In genomic region chr12:38139456-38139855, GRCh38 we compare ENCODE assay signal across 15 cellular contexts.
"Had no signal": no experiment of that assay in that cellular context is flagged by ENCODE, and none has a peak within 500 bp of the region (broad histone marks: within the 10 kb centered on the region; RNA-seq: fewer than 3 reads in every experiment).

No MANE protein-coding gene starts in this region.

- H3K27me3 ChIP-seq: ascending aorta had no signal

- ATAC-seq: activated T-helper 17 cell treated with anti-CD3 and anti-CD28 coated beads, Interleukin-2, amount 50 U/mL, for 72 hours had no signal

- H3K27ac ChIP-seq: ascending aorta, PC-9, WERI-Rb-1 had no signal

- H3K27ac Mint-ChIP-seq: activated CD8-positive, alpha-beta T cell treated with anti-CD3 and anti-CD28 coated beads for 36 hours; activated naive CD4-positive, alpha-beta T cell treated with anti-CD3 and anti-CD28 coated beads, Interleukin-2, amount 50 U/mL, for 24 hours; activated naive CD8-positive, alpha-beta T cell treated with anti-CD3 and anti-CD28 coated beads, Interleukin-2, amount 10 ng/mL, durations not matched to agents 7 days and 5 days had no signal

- H3K36me3 Mint-ChIP-seq: activated naive CD4-positive, alpha-beta T cell treated with anti-CD3 and anti-CD28 coated beads, Interleukin-2, amount 50 U/mL, for 24 hours; activated naive CD8-positive, alpha-beta T cell treated with anti-CD3 and anti-CD28 coated beads, Interleukin-2, amount 10 ng/mL, durations not matched to agents 7 days and 5 days had no signal

- DNase-seq: activated CD4-positive, alpha-beta T cell treated with anti-CD3 and anti-CD28 coated beads, Interleukin-2, amount 10 ng/mL, durations not matched to agents 24 days and 14 days; activated CD8-positive, alpha-beta T cell treated with anti-CD3 and anti-CD28 coated beads for 36 hours; activated effector memory CD4-positive, alpha-beta T cell treated with anti-CD3 and anti-CD28 coated beads, Interleukin-2, amount 50 U/mL, for 16 hours; activated naive CD4-positive, alpha-beta T cell treated with Interleukin-2 at 50 U/mL for 16 hours; activated naive CD8-positive, alpha-beta T cell treated with anti-CD3 and anti-CD28 coated beads, Interleukin-2, amount 10 ng/mL, durations not matched to agents 7 days and 5 days; activated T-cell treated with anti-CD3 and anti-CD28 coated beads, Interleukin-2, amount 50 U/mL, for 1 hour; NCI-H2081 treated with DMSO at 0.1 percent for 48 hours; NCI-H524 treated with DMSO at 0.1 percent for 48 hours; PC-9; SIG-M5; WERI-Rb-1 had no signal

- H3K27me3 Mint-ChIP-seq: activated CD4-positive, alpha-beta T cell treated with anti-CD3 and anti-CD28 coated beads, Interleukin-2, amount 10 ng/mL, durations not matched to agents 24 days and 14 days; activated naive CD8-positive, alpha-beta T cell treated with anti-CD3 and anti-CD28 coated beads, Interleukin-2, amount 10 ng/mL, durations not matched to agents 7 days and 5 days had no signal

- H3K9me3 Mint-ChIP-seq: activated CD4-positive, alpha-beta T cell treated with anti-CD3 and anti-CD28 coated beads, Interleukin-2, amount 10 ng/mL, durations not matched to agents 24 days and 14 days; activated CD8-positive, alpha-beta T cell treated with anti-CD3 and anti-CD28 coated beads for 36 hours; activated naive CD4-positive, alpha-beta T cell treated with anti-CD3 and anti-CD28 coated beads, Interleukin-2, amount 50 U/mL, for 24 hours; activated naive CD8-positive, alpha-beta T cell treated with anti-CD3 and anti-CD28 coated beads, Interleukin-2, amount 10 ng/mL, durations not matched to agents 7 days and 5 days; activated T-cell treated with anti-CD3 and anti-CD28 coated beads, Interleukin-2, amount 50 U/mL, for 72 hours; activated T-helper 17 cell treated with anti-CD3 and anti-CD28 coated beads, Interleukin-2, amount 50 U/mL, for 72 hours had no signal

- H3K36me3 ChIP-seq: ascending aorta, WERI-Rb-1 had no signal

- H3K9me3 ChIP-seq: ascending aorta had no signal
